Comparison of ENCODE assay signal across 35 cellular contexts in the genomic region with DNA sequence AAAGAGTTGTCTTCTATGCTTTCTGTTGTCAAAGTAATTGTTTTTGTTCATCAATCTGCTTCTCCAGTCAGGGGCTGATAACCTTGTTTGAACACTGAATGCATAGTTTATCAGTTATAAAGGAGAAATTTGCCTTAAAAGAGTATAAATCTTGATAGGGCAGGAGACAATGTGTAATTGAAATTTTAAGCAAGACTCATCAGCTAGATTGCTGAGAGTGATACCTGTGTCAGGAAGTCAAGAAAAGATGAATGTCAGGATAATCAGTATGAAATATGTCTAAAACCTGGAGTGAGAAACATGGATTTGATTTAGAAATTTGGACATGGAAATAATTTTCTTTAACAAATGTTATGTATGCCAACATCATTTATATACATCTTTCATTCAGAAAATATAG.
"Had no signal": no experiment of that assay in that cellular context is flagged by ENCODE, and none has a peak within 500 bp of the region (broad histone marks: within the 10 kb centered on the region; RNA-seq: fewer than 3 reads in every experiment).

No MANE protein-coding gene starts in this region.

- H3K27ac ChIP-seq: KMS-11 had no signal

- H3K4me2 ChIP-seq: KMS-11 had no signal

- DNase-seq: Karpas-422, Kasumi-1, MG63, MM.1S, MV-4-11, NCI-H1048, NCI-H1092, NCI-H1092 treated with DMSO at 0.1 percent for 48 hours, NCI-H1105, NCI-H1105 treated with DMSO at 0.1 percent for 48 hours, NCI-H1417, NCI-H1436, NCI-H1436 treated with DMSO at 0.1 percent for 48 hours, NCI-H146, NCI-H1694, NCI-H1694 treated with DMSO at 0.1 percent for 48 hours, NCI-H187, NCI-H187 treated with DMSO at 0.1 percent for 48 hours, NCI-H1930, NCI-H2029, NCI-H2029 treated with DMSO at 0.1 percent for 48 hours, NCI-H2081, NCI-H2081 treated with DMSO at 0.1 percent for 48 hours, NCI-H2107, NCI-H2171, NCI-H2171 treated with DMSO at 0.1 percent for 48 hours, NCI-H2227 treated with DMSO at 0.1 percent for 48 hours, NCI-H226, NCI-H345, NCI-H446, NCI-H446 treated with DMSO at 0.1 percent for 48 hours, NCI-H510A, NCI-H510A treated with DMSO at 0.1 percent for 48 hours, NCI-H524 had no signal

- H3K4me3 ChIP-seq: MG63 had no signal

- H3K36me3 ChIP-seq: MG63 had no signal

- H3K9me3 ChIP-seq: MG63 had no signal

- H3K9ac ChIP-seq: KMS-11 had no signal

- H3K27me3 ChIP-seq: MG63 had no signal
